26 cellular contexts compared by ENCODE assay signal in the genomic region with DNA sequence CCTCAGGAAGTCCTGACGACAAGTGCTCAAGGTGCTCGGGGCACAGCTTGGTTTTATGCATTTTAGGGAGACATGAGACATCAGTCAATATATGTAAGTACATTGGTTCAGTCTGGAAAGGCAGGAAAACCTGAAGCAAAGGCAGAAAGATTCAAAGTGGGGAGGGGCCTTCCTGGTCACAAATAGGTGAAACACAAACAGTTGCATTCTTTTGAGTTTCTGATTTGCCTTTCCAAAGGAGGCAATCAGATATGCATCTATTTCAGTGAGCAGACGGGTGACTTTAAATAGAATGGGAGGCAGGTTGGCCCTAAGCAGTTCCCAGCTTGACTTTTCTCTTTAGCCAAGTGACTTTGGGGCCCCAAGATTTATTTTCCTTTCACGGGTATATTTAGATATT. TPM values are rescaled to one million over a fixed set of nuclear protein-coding genes. Genes with fewer than 3 reads are reported as not detected.
DNase-seq lines count a peak whose midpoint lies in the region; ATAC-seq, FAIRE-seq and TF ChIP-seq lines count a peak whose summit lies in the region.
"Had no signal": no experiment of that assay in that cellular context is flagged by ENCODE, and none has a peak within 500 bp of the region (broad histone marks: within the 10 kb centered on the region; RNA-seq: fewer than 3 reads in every experiment).

No MANE protein-coding gene starts in this region.

- H2BK5ac ChIP-seq in H1 (ENCODE audit: low read depth, low read length) = peak overlapping the region; percentile 81; the same call in 1 of the 2 replicates

- no peak overlapping the region for H4K91ac ChIP-seq in H1 (replicated peaks; ENCODE audit: insufficient read length, low read length)

- no peaks in the 10 kb centered on the region; the same call in 1 of the 2 replicates for H3K23me2 ChIP-seq in H1 (ENCODE audit: low read depth, low read length)

- TF ChIP-seq EP300 in H1 (IDR thresholded peaks at IDR 0.05; ENCODE audit: borderline replicate concordance in 1 of 2, low read depth in 2 of 2, low read length in 2 of 2) (no peak), transverse colon (IDR thresholded peaks at IDR 0.05; ENCODE audit: low read depth) (no peak)

- H3K27me3 ChIP-seq in HUES6 (ENCODE audit: control insufficient read depth, insufficient read depth, low read length) (no peaks in the 10 kb centered on the region), H1 (replicated peaks in 1 of 4; ENCODE audit: control insufficient read depth in 3 of 4, extremely low read depth in 1 of 4, insufficient read depth in 3 of 4, low read length in 3 of 4) (no peaks in the 10 kb centered on the region), transverse colon (no peaks in the 10 kb centered on the region)
- H3K27me3 ChIP-seq: pancreas had no signal

- no peak for TF ChIP-seq POLR2A in H1 (IDR thresholded peaks at IDR 0.05; ENCODE audit: control extremely low read depth in 1 of 2, low read depth in 2 of 2, low read length in 2 of 2)
- no peak for TF ChIP-seq POLR2A in transverse colon (IDR thresholded peaks at IDR 0.05)

- H3K9ac ChIP-seq in HUES6 (ENCODE audit: low read length) (no peak overlapping the region), H1 (replicated peaks in 1 of 4; ENCODE audit: extremely low read depth in 1 of 4, low read depth in 3 of 4, low read length in 3 of 4) (no peak overlapping the region)
- H3K9ac ChIP-seq: SK-N-SH had no signal

- no peak overlapping the region for H2AK5ac ChIP-seq in H1 (ENCODE audit: low read depth, low read length)

- H4K5ac ChIP-seq in H1 (ENCODE audit: insufficient read length, low read depth, low read length) = no peak overlapping the region

- peak; percentile 48 for FAIRE-seq in H1 (lab: Jason Lieb, UNC)
- FAIRE-seq: pancreas had no signal

- peak overlapping the region; percentile 1 for H3K4me3 ChIP-seq in HUES6 (ENCODE audit: low read depth, low read length)
- peak overlapping the region in 1 of 4 experiments; percentile 44; a peak in 1 of 8 replicates for H3K4me3 ChIP-seq in H1 (ENCODE audit: extremely low read depth in 1 of 4, insufficient read depth in 2 of 4, low read depth in 3 of 4, low read length in 4 of 4)
- H3K4me3 ChIP-seq in transverse colon = no peak overlapping the region
- H3K4me3 ChIP-seq: pancreas, thoracic aorta had no signal

- H3K79me2 ChIP-seq in H1 (ENCODE audit: control insufficient read depth in 1 of 2, insufficient read depth in 2 of 2, low read length in 2 of 2) = no peaks in the 10 kb centered on the region

- no peak overlapping the region for H3K14ac ChIP-seq in H1 (ENCODE audit: insufficient read length)

- H2BK12ac ChIP-seq in H1 (ENCODE audit: low read depth, low read length) = no peak overlapping the region

- no peak for ATAC-seq in activated naive CD8-positive, alpha-beta T cell treated with anti-CD3 and anti-CD28 coated beads, Interleukin-2, amount 10 ng/mL, durations not matched to agents 7 days and 5 days (ENCODE audit: low read depth)
- no peak for ATAC-seq in stimulated activated memory B cell treated with anti-CD40 and anti-IgM and Interleukin-4, amounts not matched to agents 10 μg/mL and 1 μg/mL and 100 μg/mL, for 72 hours
- no peak for ATAC-seq in GM19035 (IDR thresholded peaks at IDR 0.05; ENCODE audit: unreplicated experiment)
- ATAC-seq in HG03378 (IDR thresholded peaks at IDR 0.05; ENCODE audit: unreplicated experiment) = no peak

- H3K4me1 ChIP-seq in HUES6 (ENCODE audit: control insufficient read depth, insufficient read depth, low read length) (peaks cover 45% of the 10 kb centered on the region), H1 (replicated peaks in 1 of 4; ENCODE audit: control insufficient read depth in 3 of 4, insufficient read depth in 4 of 4, low read length in 3 of 4) (peaks cover 3 to 26% (median 19%) of the 10 kb centered on the region in 4 experiments), transverse colon (peaks cover 0 to 3% (median 0%) of the 10 kb centered on the region in 4 donors)

- H4K20me1 ChIP-seq in H1 (replicated peaks in 1 of 2; ENCODE audit: control insufficient read depth in 1 of 2, insufficient read depth in 2 of 2, low read length in 2 of 2) = no peaks in the 10 kb centered on the region

- H2BK15ac ChIP-seq in H1 (ENCODE audit: low read length) = no peak overlapping the region

- TF ChIP-seq RAD21 in H1 (IDR thresholded peaks at IDR 0.05 in 1 of 2, conservative IDR thresholded peaks at IDR 0.05 in 1 of 2; ENCODE audit: low read depth in 2 of 2, low read length in 2 of 2) = no peak

- no peaks in the 10 kb centered on the region for H3K79me1 ChIP-seq in H1 (ENCODE audit: low read depth, low read length)

- DNase-seq in activated naive CD8-positive, alpha-beta T cell treated with anti-CD3 and anti-CD28 coated beads, Interleukin-2, amount 10 ng/mL, durations not matched to agents 7 days and 5 days = no peak
- no peak for DNase-seq in activated naive CD8-positive, alpha-beta T cell treated with anti-CD3 and anti-CD28 coated beads for 36 hours
- DNase-seq in H1 (ENCODE audit: low read depth in 1 of 2, low spot score in 2 of 2) (peak in 1 of 2 experiments; percentile 43), transverse colon (no peak)
- DNase-seq: activated B cell treated with CpG ODN at 0.5 μM for 24 hours; activated CD4-positive, alpha-beta T cell treated with anti-CD3 and anti-CD28 coated beads, Interleukin-2, amount 50 U/mL, for 48 hours; activated naive CD4-positive, alpha-beta T cell treated with Interleukin-2 at 50 U/mL for 16 hours; activated T-cell treated with anti-CD3 and anti-CD28 coated beads, Interleukin-2, amount 50 U/mL, for 1 hour; anterior cingulate cortex; cortex of kidney; naive B cell; NCI-H1436; NCI-H2107; NCI-H446 treated with DMSO at 0.1 percent for 48 hours; pancreas; right cardiac atrium; SK-N-SH; stimulated activated CD4-positive, alpha-beta T cell treated with anti-CD3 and anti-CD28 coated beads, Interleukin-4, amount 100 ng/mL, for 1 hour; stimulated activated naive CD4-positive, alpha-beta T cell; T1000 had no signal

- no peak overlapping the region for H3K4ac ChIP-seq in H1 (replicated peaks; ENCODE audit: insufficient read length, low read depth, low read length)

- peak overlapping the region; percentile 88 for H3K27ac ChIP-seq in HUES6 (ENCODE audit: low read depth, low read length)
- H3K27ac ChIP-seq in H1 (ENCODE audit: low read depth, low read length) = no peak overlapping the region
- H3K27ac ChIP-seq in transverse colon = no peak overlapping the region
- H3K27ac ChIP-seq: C4-2B, pancreas, thoracic aorta had no signal

- H2BK120ac ChIP-seq in H1 (replicated peaks; ENCODE audit: low read depth, low read length) = no peak overlapping the region

- in situ Hi-C loops in transverse colon (cut with MboI; ENCODE audit: low pct_ligation_motif_present in 1 of 4, low pct_unique_long_range_greater_than_20kb in 1 of 4, low sequenced_read_pairs in 3 of 4) = no loop called here

- intact Hi-C loops in transverse colon (cut with DNase I; ENCODE audit: low total_unique reads) = no loop called here

- H3K56ac ChIP-seq in H1 (replicated peaks; ENCODE audit: insufficient read length, low read depth, low read length) = no peak overlapping the region

- peaks cover 50% of the 10 kb centered on the region for H3K4me1 Mint-ChIP-seq in activated naive CD8-positive, alpha-beta T cell treated with anti-CD3 and anti-CD28 coated beads, Interleukin-2, amount 10 ng/mL, durations not matched to agents 7 days and 5 days
- peaks cover 22% of the 10 kb centered on the region for H3K4me1 Mint-ChIP-seq in activated naive CD8-positive, alpha-beta T cell treated with anti-CD3 and anti-CD28 coated beads for 36 hours
- peaks cover 17% of the 10 kb centered on the region for H3K4me1 Mint-ChIP-seq in stimulated activated memory B cell treated with anti-CD40 and anti-IgM and Interleukin-4, amounts not matched to agents 10 μg/mL and 1 μg/mL and 100 μg/mL, for 72 hours

- WGBS in H1 (ENCODE audit: extremely low coverage in 1 of 2, insufficient coverage in 1 of 2, insufficient read length in 1 of 2, insufficient replicate concordance in 2 of 2, low coverage in 1 of 2, low lambda C conversion rate in 2 of 2, missing lambda C conversion rate in 1 of 2), 2 experiments = 19% methylated on average over 4 of the region's 4 CpGs; no CpG with 5 or more reads in 1 of the 2 experiments
- 38 to 43% methylated on average over 3 to 4 of the region's 4 CpGs for WGBS in transverse colon (ENCODE audit: low coverage in 1 of 2), 2 donors

- peak overlapping the region; percentile 82 for H3K27ac Mint-ChIP-seq in activated naive CD8-positive, alpha-beta T cell treated with anti-CD3 and anti-CD28 coated beads, Interleukin-2, amount 10 ng/mL, durations not matched to agents 7 days and 5 days
- no peak overlapping the region for H3K27ac Mint-ChIP-seq in activated naive CD8-positive, alpha-beta T cell treated with anti-CD3 and anti-CD28 coated beads for 36 hours
- peak overlapping the region; percentile 83 for H3K27ac Mint-ChIP-seq in stimulated activated memory B cell treated with anti-CD40 and anti-IgM and Interleukin-4, amounts not matched to agents 10 μg/mL and 1 μg/mL and 100 μg/mL, for 72 hours
- H3K27ac Mint-ChIP-seq: activated B cell treated with CpG ODN at 0.5 μM for 24 hours had no signal

- H3K36me3 ChIP-seq in HUES6 (ENCODE audit: control insufficient read depth, insufficient read depth, low read length) = no peaks in the 10 kb centered on the region
- no peaks in the 10 kb centered on the region for H3K36me3 ChIP-seq in H1 (ENCODE audit: control insufficient read depth in 2 of 4, insufficient read depth in 4 of 4, low read length in 3 of 4)
- H3K36me3 ChIP-seq in transverse colon = no peaks in the 10 kb centered on the region
- H3K36me3 ChIP-seq: pancreas, thoracic aorta had no signal

- H2AFZ ChIP-seq in H1 (ENCODE audit: low read length) = no peak overlapping the region

- POLR2A ChIA-PET in activated naive CD8-positive, alpha-beta T cell treated with anti-CD3 and anti-CD28 coated beads, Interleukin-2, amount 10 ng/mL, durations not matched to agents 7 days and 5 days (lab: Charles Lee) = interaction anchor here (1.2 to 9.4 kb wide), 5 partner anchors 8 to 322 kb away, joined by 3 to 92 read pairs (median 8); a partner anchor contains a TSS
- POLR2A ChIA-PET in H1 (lab: Charles Lee; ENCODE audit: partially characterized antibody) = interaction anchor here (1.1 to 13.1 kb wide), 4 partner anchors 8 to 264 kb away, joined by 3 to 232 read pairs (median 7); a partner anchor contains a TSS

- no peaks in the 10 kb centered on the region for H3K9me3 ChIP-seq in HUES6 (ENCODE audit: control insufficient read depth, insufficient read depth, low read depth, low read length)
- no peaks in the 10 kb centered on the region for H3K9me3 ChIP-seq in H1 (ENCODE audit: insufficient read depth in 2 of 2, low read depth in 1 of 2, low read length in 1 of 2)
- no peaks in the 10 kb centered on the region for H3K9me3 ChIP-seq in transverse colon
- H3K9me3 ChIP-seq: pancreas, SK-N-SH, thoracic aorta had no signal

- TF ChIP-seq CTCF in H1 (IDR thresholded peaks at IDR 0.05; ENCODE audit: control extremely low read depth in 1 of 3, insufficient read depth in 1 of 3, low read depth in 1 of 3, low read length in 3 of 3) = no peak
- TF ChIP-seq CTCF in transverse colon (IDR thresholded peaks at IDR 0.05) = no peak

- H3K4me2 ChIP-seq in H1 (ENCODE audit: insufficient read depth in 1 of 2, low read depth in 2 of 2, low read length in 2 of 2) = peak overlapping the region; percentile 47 to 76; a peak in 3 of 4 replicates
- H3K4me2 ChIP-seq: SK-N-SH had no signal

- peaks cover 3% of the 10 kb centered on the region for H3K36me3 Mint-ChIP-seq in activated naive CD8-positive, alpha-beta T cell treated with anti-CD3 and anti-CD28 coated beads, Interleukin-2, amount 10 ng/mL, durations not matched to agents 7 days and 5 days
- no peaks in the 10 kb centered on the region for H3K36me3 Mint-ChIP-seq in activated naive CD8-positive, alpha-beta T cell treated with anti-CD3 and anti-CD28 coated beads for 36 hours
- no peaks in the 10 kb centered on the region for H3K36me3 Mint-ChIP-seq in stimulated activated memory B cell treated with anti-CD40 and anti-IgM and Interleukin-4, amounts not matched to agents 10 μg/mL and 1 μg/mL and 100 μg/mL, for 72 hours
- H3K36me3 Mint-ChIP-seq: naive B cell had no signal

- no peak overlapping the region for H3K23ac ChIP-seq in H1 (ENCODE audit: insufficient read length)

- CTCF ChIA-PET in H1 (lab: Charles Lee; ENCODE audit: partially characterized antibody) = interaction anchor here (1.4 to 12.4 kb wide), 3 partner anchors 20 to 137 kb away, joined by 5 to 117 read pairs (median 7); a partner anchor contains a TSS

- peak overlapping the region; percentile 44 for H3K4me3 Mint-ChIP-seq in activated naive CD8-positive, alpha-beta T cell treated with anti-CD3 and anti-CD28 coated beads, Interleukin-2, amount 10 ng/mL, durations not matched to agents 7 days and 5 days
- H3K4me3 Mint-ChIP-seq in activated naive CD8-positive, alpha-beta T cell treated with anti-CD3 and anti-CD28 coated beads for 36 hours = no peak overlapping the region
- H3K4me3 Mint-ChIP-seq in stimulated activated memory B cell treated with anti-CD40 and anti-IgM and Interleukin-4, amounts not matched to agents 10 μg/mL and 1 μg/mL and 100 μg/mL, for 72 hours = no peak overlapping the region
- H3K4me3 Mint-ChIP-seq: activated B cell treated with CpG ODN at 0.5 μM for 24 hours had no signal

- H4K8ac ChIP-seq in H1 (ENCODE audit: extremely low read depth, insufficient read depth, low read length) = no peak overlapping the region

- H3K9me3 Mint-ChIP-seq in activated naive CD8-positive, alpha-beta T cell treated with anti-CD3 and anti-CD28 coated beads, Interleukin-2, amount 10 ng/mL, durations not matched to agents 7 days and 5 days = no peaks in the 10 kb centered on the region
- no peaks in the 10 kb centered on the region for H3K9me3 Mint-ChIP-seq in activated naive CD8-positive, alpha-beta T cell treated with anti-CD3 and anti-CD28 coated beads for 36 hours
- peaks cover 4% of the 10 kb centered on the region for H3K9me3 Mint-ChIP-seq in stimulated activated memory B cell treated with anti-CD40 and anti-IgM and Interleukin-4, amounts not matched to agents 10 μg/mL and 1 μg/mL and 100 μg/mL, for 72 hours
- H3K9me3 Mint-ChIP-seq: activated B cell treated with CpG ODN at 0.5 μM for 24 hours had no signal

- peaks cover 2% of the 10 kb centered on the region for H3K27me3 Mint-ChIP-seq in activated naive CD8-positive, alpha-beta T cell treated with anti-CD3 and anti-CD28 coated beads, Interleukin-2, amount 10 ng/mL, durations not matched to agents 7 days and 5 days
- no peaks in the 10 kb centered on the region for H3K27me3 Mint-ChIP-seq in activated naive CD8-positive, alpha-beta T cell treated with anti-CD3 and anti-CD28 coated beads for 36 hours
- no peaks in the 10 kb centered on the region for H3K27me3 Mint-ChIP-seq in stimulated activated memory B cell treated with anti-CD40 and anti-IgM and Interleukin-4, amounts not matched to agents 10 μg/mL and 1 μg/mL and 100 μg/mL, for 72 hours

- no peak overlapping the region for H2BK20ac ChIP-seq in H1 (ENCODE audit: low read length)

- no peak overlapping the region for H3K18ac ChIP-seq in H1 (ENCODE audit: extremely low read depth, low read length)

RNA-seq across cellular contexts. Expression of a gene that starts 8.9 kb away (rescaled TPM):
- 100 to 1,000 TPM; 128 to 143 TPM for total RNA-seq in activated naive CD8-positive, alpha-beta T cell treated with anti-CD3 and anti-CD28 coated beads, Interleukin-2, amount 10 ng/mL, durations not matched to agents 7 days and 5 days
- 100 to 1,000 TPM; 119 to 125 TPM for total RNA-seq in activated naive CD8-positive, alpha-beta T cell treated with anti-CD3 and anti-CD28 coated beads for 36 hours
- total RNA-seq in H1 (2021; fragmentation: NEBNext Ultra II Directional; extraction: Animal tissue kit (Norgen Biotek cat#: 25700)) = 111 and 113 TPM in 2 replicates
- 47.0 and 75.6 TPM in 2 replicates for polyA plus RNA-seq in H1 (2011; rRNA removed)
- polyA plus RNA-seq in H1 (2011; cell fraction: cytosol; rRNA removed) = 50.1 TPM
- polyA plus RNA-seq in H1 (2011; cell fraction: nucleus; rRNA removed) = 42.7 TPM
- polyA plus RNA-seq in H1 (2012, experiment 1 of 2) = 50.8 to 75.3 TPM (median 67.3 TPM) in 4 replicates
- polyA plus RNA-seq in H1 (2012, experiment 2 of 2) = 58.5 TPM
- polyA plus RNA-seq in H1 (2013, experiment 1 of 2) = 30.0 TPM
- polyA plus RNA-seq in H1 (2013, experiment 2 of 2) = 30.1 TPM
- polyA minus RNA-seq in H1 (2011; rRNA and poly(A)+ RNA removed) = 25.9 and 34.8 TPM in 2 replicates
- polyA minus RNA-seq in H1 (2011; cell fraction: cytosol; rRNA and poly(A)+ RNA removed) = 39.0 TPM
- polyA minus RNA-seq in H1 (2011; cell fraction: nucleus; rRNA and poly(A)+ RNA removed) = 15.2 TPM
- 100 to 1,000 TPM in 1 of 4 donors, 10 to 100 TPM in 3; 13.8 to 110 (median 27.1) TPM for total RNA-seq in transverse colon
